12 cellular contexts compared by ENCODE assay signal in the genomic region with DNA sequence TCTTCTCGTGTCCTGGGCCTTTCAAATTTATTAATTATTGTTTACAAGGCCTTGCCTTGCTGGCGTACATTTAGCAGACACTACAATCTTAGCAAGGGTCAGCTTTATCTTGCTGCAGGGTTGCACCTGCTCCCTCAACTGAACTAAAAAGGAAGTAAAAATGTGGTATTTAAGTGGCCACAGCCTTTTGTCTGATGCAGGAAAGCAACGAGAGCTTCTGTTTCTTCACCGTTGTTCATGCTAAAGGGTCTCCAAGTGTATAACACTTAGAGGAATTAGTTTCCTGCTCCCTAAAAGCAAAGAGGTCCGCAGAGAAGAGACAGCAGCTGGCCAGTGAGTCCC.
DNase-seq lines count a peak whose midpoint lies in the region; ATAC-seq lines count a peak whose summit lies in the region.
"Had no signal": no experiment of that assay in that cellular context is flagged by ENCODE, and none has a peak within 500 bp of the region (broad histone marks: within the 10 kb centered on the region; RNA-seq: fewer than 3 reads in every experiment).

No MANE protein-coding gene starts in this region.

- no peak for DNase-seq in activated T-helper 2 cell treated with anti-CD3 and anti-CD28 coated beads, Interferon-gamma antibody, Interleukin-2, Interleukin-4, amounts not matched to agents 10 μg/mL and 5 μg/mL and 100 μg/mL, durations not matched to agents 14 hours and 24 hours and 36 hours (ENCODE audit: low spot score)
- DNase-seq in NCI-H2171 (lab: John Stamatoyannopoulos, UW) (no peak), NCI-H1105 (lab: John Stamatoyannopoulos, UW) (no peak), NCI-H2081 (lab: John Stamatoyannopoulos, UW) (no peak), epidermal melanocyte (ENCODE audit: insufficient read length, low spot score) (no peak)
- DNase-seq: right cardiac atrium had no signal

- H3K36me3 Mint-ChIP-seq in activated T-helper 2 cell treated with anti-CD3 and anti-CD28 coated beads, Interferon-gamma antibody, Interleukin-2, Interleukin-4, amounts not matched to agents 10 μg/mL and 5 μg/mL and 100 μg/mL, durations not matched to agents 14 hours and 24 hours and 36 hours (ENCODE audit: low read depth): peaks cover 35% of the 10 kb centered on the region
- H3K36me3 Mint-ChIP-seq: activated naive CD4-positive, alpha-beta T cell treated with anti-CD3 and anti-CD28 coated beads, Interleukin-2, amount 50 U/mL, for 24 hours; type B pancreatic cell had no signal

- H3K9me3 Mint-ChIP-seq in activated T-helper 2 cell treated with anti-CD3 and anti-CD28 coated beads, Interferon-gamma antibody, Interleukin-2, Interleukin-4, amounts not matched to agents 10 μg/mL and 5 μg/mL and 100 μg/mL, durations not matched to agents 14 hours and 24 hours and 36 hours: peaks cover 20% of the 10 kb centered on the region
- H3K9me3 Mint-ChIP-seq: activated naive CD4-positive, alpha-beta T cell treated with anti-CD3 and anti-CD28 coated beads, Interleukin-2, amount 50 U/mL, for 24 hours had no signal

- peak overlapping the region; percentile 13 for H3K4me3 Mint-ChIP-seq in activated T-helper 2 cell treated with anti-CD3 and anti-CD28 coated beads, Interferon-gamma antibody, Interleukin-2, Interleukin-4, amounts not matched to agents 10 μg/mL and 5 μg/mL and 100 μg/mL, durations not matched to agents 14 hours and 24 hours and 36 hours (ENCODE audit: low read depth)
- H3K4me3 Mint-ChIP-seq: activated naive CD4-positive, alpha-beta T cell treated with anti-CD3 and anti-CD28 coated beads, Interleukin-2, amount 50 U/mL, for 24 hours; type B pancreatic cell had no signal

- peak overlapping the region; percentile 81 for H3K27ac Mint-ChIP-seq in activated T-helper 2 cell treated with anti-CD3 and anti-CD28 coated beads, Interferon-gamma antibody, Interleukin-2, Interleukin-4, amounts not matched to agents 10 μg/mL and 5 μg/mL and 100 μg/mL, durations not matched to agents 14 hours and 24 hours and 36 hours
- H3K27ac Mint-ChIP-seq: type B pancreatic cell had no signal

- peaks cover 43% of the 10 kb centered on the region for H3K4me1 Mint-ChIP-seq in activated T-helper 2 cell treated with anti-CD3 and anti-CD28 coated beads, Interferon-gamma antibody, Interleukin-2, Interleukin-4, amounts not matched to agents 10 μg/mL and 5 μg/mL and 100 μg/mL, durations not matched to agents 14 hours and 24 hours and 36 hours (ENCODE audit: low read depth)

- H3K27me3 Mint-ChIP-seq in activated T-helper 2 cell treated with anti-CD3 and anti-CD28 coated beads, Interferon-gamma antibody, Interleukin-2, Interleukin-4, amounts not matched to agents 10 μg/mL and 5 μg/mL and 100 μg/mL, durations not matched to agents 14 hours and 24 hours and 36 hours (ENCODE audit: low read depth): peaks cover 3% of the 10 kb centered on the region
- H3K27me3 Mint-ChIP-seq: activated naive CD4-positive, alpha-beta T cell treated with anti-CD3 and anti-CD28 coated beads, Interleukin-2, amount 50 U/mL, for 24 hours had no signal

- ATAC-seq in GM18867 (IDR thresholded peaks at IDR 0.05; ENCODE audit: unreplicated experiment) (peak; percentile 64), GM21723 (IDR thresholded peaks at IDR 0.05; ENCODE audit: unreplicated experiment) (peak; percentile 50), HG03575 (IDR thresholded peaks at IDR 0.05; ENCODE audit: extremely low read depth, insufficient number of reproducible peaks, low FRiP score, unreplicated experiment) (peak; percentile 28)
- ATAC-seq: Panc1 had no signal

- intact Hi-C loops in activated T-helper 2 cell treated with anti-CD3 and anti-CD28 coated beads, Interferon-gamma antibody, Interleukin-2, Interleukin-4, amounts not matched to agents 10 μg/mL and 5 μg/mL and 100 μg/mL, durations not matched to agents 14 hours and 24 hours and 36 hours (cut with micrococcal nuclease): loop anchor here (1.0 to 10.0 kb wide), 2 partner anchors 30 to 179 kb away; no protein-coding TSS in a partner anchor
